Comparison of ENCODE assay signal across 2 cellular contexts in the genomic region with DNA sequence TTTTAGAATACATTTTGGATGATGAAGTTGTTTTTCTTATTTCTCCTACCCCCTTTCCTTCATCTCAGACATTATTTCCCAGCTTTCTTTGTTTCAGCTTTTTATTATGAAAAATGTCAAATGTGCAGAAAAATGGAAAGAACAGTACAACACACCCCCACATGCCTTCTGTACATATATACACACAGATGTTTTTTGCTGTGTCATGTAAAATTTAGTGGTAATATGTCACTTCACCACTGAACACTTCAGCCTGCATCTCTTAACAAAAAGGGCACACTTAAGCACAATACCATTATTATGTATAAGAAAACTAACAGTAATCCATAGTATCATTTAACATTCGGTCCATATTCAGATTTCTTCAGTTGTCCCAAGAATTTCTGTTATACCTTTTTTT.
TF ChIP-seq lines count a peak whose summit lies in the region.

No MANE protein-coding gene starts in this region.

TF ChIP-seq in SK-N-SH, 30 proteins besides CTCF, POLR2A, EP300 and RAD21 (continued from another document):
- TF ChIP-seq FOXM1 (IDR thresholded peaks at IDR 0.05; ENCODE audit: low read depth) (no peak), NFIC (IDR thresholded peaks at IDR 0.05; ENCODE audit: borderline replicate concordance) (no peak), RFX5 (IDR thresholded peaks at IDR 0.05; ENCODE audit: low read length) (no peak), GABPA (IDR thresholded peaks at IDR 0.05; ENCODE audit: low read depth) (no peak), YY1 (IDR thresholded peaks at IDR 0.05; ENCODE audit: low read depth) (no peak), MEF2A (IDR thresholded peaks at IDR 0.05; ENCODE audit: borderline replicate concordance, low read depth) (no peak), FOXJ3 (CRISPR knock-in tag; IDR thresholded peaks at IDR 0.05) (no peak), CHD2 (IDR thresholded peaks at IDR 0.05; ENCODE audit: low read length, partially characterized antibody) (no peak), SIN3A (IDR thresholded peaks at IDR 0.05; ENCODE audit: borderline replicate concordance, low read depth, low read length) (no peak)
- TF ChIP-seq, protein P1, sequence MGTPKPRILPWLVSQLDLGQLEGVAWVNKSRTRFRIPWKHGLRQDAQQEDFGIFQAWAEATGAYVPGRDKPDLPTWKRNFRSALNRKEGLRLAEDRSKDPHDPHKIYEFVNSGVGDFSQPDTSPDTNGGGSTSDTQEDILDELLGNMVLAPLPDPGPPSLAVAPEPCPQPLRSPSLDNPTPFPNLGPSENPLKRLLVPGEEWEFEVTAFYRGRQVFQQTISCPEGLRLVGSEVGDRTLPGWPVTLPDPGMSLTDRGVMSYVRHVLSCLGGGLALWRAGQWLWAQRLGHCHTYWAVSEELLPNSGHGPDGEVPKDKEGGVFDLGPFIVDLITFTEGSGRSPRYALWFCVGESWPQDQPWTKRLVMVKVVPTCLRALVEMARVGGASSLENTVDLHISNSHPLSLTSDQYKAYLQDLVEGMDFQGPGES (IDR thresholded peaks at IDR 0.05; ENCODE audit: low read depth, low read length) = no peak
TF ChIP-seq in SK-N-SH: peak in this region for 0.

TF ChIP-seq in SK-N-SH treated with all-trans-retinoic acid at 6 μM for 48 hours, 23 proteins besides CTCF, POLR2A, EP300 and RAD21 (continued from another document):
- TF ChIP-seq ZC3H10 (CRISPR knock-in tag; IDR thresholded peaks at IDR 0.05) = no peak
- TF ChIP-seq ISL1 (CRISPR knock-in tag; IDR thresholded peaks at IDR 0.05) = no peak
- TF ChIP-seq TOX (CRISPR knock-in tag; IDR thresholded peaks at IDR 0.05; ENCODE audit: borderline replicate concordance) = no peak
- TF ChIP-seq ZNF70 (CRISPR knock-in tag; IDR thresholded peaks at IDR 0.05) = no peak
- TF ChIP-seq CREB5 (CRISPR knock-in tag; IDR thresholded peaks at IDR 0.05; ENCODE audit: low read depth) = no peak
- TF ChIP-seq ZNF8 (CRISPR knock-in tag; IDR thresholded peaks at IDR 0.05) = no peak
- TF ChIP-seq ARNTL (CRISPR knock-in tag; IDR thresholded peaks at IDR 0.05; ENCODE audit: borderline replicate concordance, low read depth) = no peak
